ENCODE assay signal across 10 cellular contexts in the genomic region with DNA sequence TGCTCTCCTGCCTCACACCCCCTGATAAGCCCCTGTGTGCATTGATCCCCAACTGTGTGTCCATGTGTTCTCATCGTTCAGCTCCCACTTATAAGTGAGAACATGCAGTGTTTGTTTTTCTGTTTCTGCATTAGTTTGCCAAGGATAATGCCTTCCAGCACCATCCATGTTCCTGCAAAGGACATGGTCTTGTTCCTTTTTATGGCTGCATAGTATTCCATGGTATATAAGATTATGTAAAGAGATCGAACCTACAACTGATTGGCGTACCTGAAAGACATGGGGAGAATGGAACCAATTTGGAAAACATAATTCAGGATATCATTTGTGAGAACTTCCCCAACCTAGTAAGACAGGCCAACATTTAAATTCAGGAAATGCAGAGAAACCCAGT. TPM values are rescaled to one million over a fixed set of nuclear protein-coding genes. Genes with fewer than 3 reads are reported as not detected.
DNase-seq lines count a peak whose midpoint lies in the region; ATAC-seq and TF ChIP-seq lines count a peak whose summit lies in the region.
"Had no signal": no experiment of that assay in that cellular context is flagged by ENCODE, and none has a peak within 500 bp of the region (broad histone marks: within the 10 kb centered on the region; RNA-seq: fewer than 3 reads in every experiment).

No MANE protein-coding gene starts in this region.

- peak overlapping the region in 6 of 7 donors; percentile 24 to 85 (median 68) for H3K27ac Mint-ChIP-seq in CD4-positive, alpha-beta memory T cell

- H3K4me3 ChIP-seq in CD4-positive, alpha-beta memory T cell (ENCODE audit: low read length in 2 of 2): peak overlapping the region in 1 of 2 donors; percentile 46
- peak overlapping the region in 1 of 2 experiments; percentile 46; a peak in 2 of 4 replicates for H3K4me3 ChIP-seq in Panc1 (ENCODE audit: low read depth in 2 of 2, low read length in 2 of 2)
- H3K4me3 ChIP-seq in coronary artery: peak overlapping the region; percentile 50
- no peak overlapping the region for H3K4me3 ChIP-seq in sigmoid colon
- H3K4me3 ChIP-seq: mucosa of descending colon had no signal

- CTCF ChIA-PET in CD4-positive, alpha-beta memory T cell (lab: Charles Lee; ENCODE audit: partially characterized antibody): interaction anchor here (0.6 to 1.1 kb wide), 3 partner anchors 8 to 21 kb away, joined by 3 read pairs; no protein-coding TSS in a partner anchor
- CTCF ChIA-PET in Panc1 (lab: Charles Lee): no interaction called here

- in situ Hi-C loops in Panc1 (cut with HindIII; ENCODE audit: low pct_unique_long_range_greater_than_20kb, low sequenced_read_pairs): no loop called here

- BruUV-seq in Panc1 (replicated peaks; lab: Mats Ljungman, UMichigan): no TSS peak

- peaks cover 27% of the 10 kb centered on the region for H3K4me1 ChIP-seq in CD4-positive, alpha-beta memory T cell (ENCODE audit: insufficient read depth, low read length)
- H3K4me1 ChIP-seq in Panc1 (ENCODE audit: control insufficient read depth, insufficient read depth, low read length): peaks cover 45% of the 10 kb centered on the region
- H3K4me1 ChIP-seq in sigmoid colon: peaks cover 0 to 5% (median 4%) of the 10 kb centered on the region in 4 donors

- POLR2A ChIA-PET in CD4-positive, alpha-beta memory T cell (lab: Charles Lee; ENCODE audit: partially characterized antibody): no interaction called here
- POLR2A ChIA-PET in Panc1 (lab: Charles Lee): interaction anchor here (0.5 kb wide), 1 partner anchor 11 kb away, joined by 9 read pairs; no protein-coding TSS in a partner anchor

- peak overlapping the region in 7 of 8 donors; percentile 56 to 85 (median 74) for H3K4me3 Mint-ChIP-seq in CD4-positive, alpha-beta memory T cell

- H3K27me3 Mint-ChIP-seq in CD4-positive, alpha-beta memory T cell: peaks cover 0 to 3% of the 10 kb centered on the region in 2 donors

- no peak for TF ChIP-seq EP300 in sigmoid colon (IDR thresholded peaks at IDR 0.05)

- H3K4me1 Mint-ChIP-seq in CD4-positive, alpha-beta memory T cell: peaks cover 13 to 37% (median 25%) of the 10 kb centered on the region in 4 donors

- H3K36me3 Mint-ChIP-seq in CD4-positive, alpha-beta memory T cell: no peaks in the 10 kb centered on the region

- TF ChIP-seq CTCF in Panc1 (IDR thresholded peaks at IDR 0.05) (no peak), coronary artery (IDR thresholded peaks at IDR 0.05) (no peak), sigmoid colon (IDR thresholded peaks at IDR 0.05) (no peak)

- intact Hi-C loops in CD4-positive, alpha-beta memory T cell (cut with micrococcal nuclease): no loop called here
- intact Hi-C loops in Panc1 (cut with micrococcal nuclease; ENCODE audit: unreplicated experiment): no loop called here
- intact Hi-C loops in sigmoid colon (cut with DNase I): no loop called here

- no peaks in the 10 kb centered on the region for H3K27me3 ChIP-seq in CD4-positive, alpha-beta memory T cell (ENCODE audit: insufficient read depth, low read length)
- H3K27me3 ChIP-seq in Panc1 (ENCODE audit: control insufficient read depth, insufficient read depth, low read length) (no peaks in the 10 kb centered on the region), sigmoid colon (no peaks in the 10 kb centered on the region)

- TF ChIP-seq POLR2A in sigmoid colon (IDR thresholded peaks at IDR 0.05): no peak

- no peaks in the 10 kb centered on the region for H3K36me3 ChIP-seq in CD4-positive, alpha-beta memory T cell (ENCODE audit: insufficient read depth, low read length)
- no peaks in the 10 kb centered on the region for H3K36me3 ChIP-seq in Panc1 (ENCODE audit: control insufficient read depth, insufficient read depth, low read length)
- H3K36me3 ChIP-seq in sigmoid colon: no peaks in the 10 kb centered on the region

- no peak overlapping the region for H3K27ac ChIP-seq in CD4-positive, alpha-beta memory T cell (ENCODE audit: low read depth, low read length)
- H3K27ac ChIP-seq in Panc1 (ENCODE audit: low read length) (peak overlapping the region; percentile 81), coronary artery (peak overlapping the region in 1 of 2 donors; percentile 81), sigmoid colon (peak overlapping the region in 3 of 4 donors; percentile 43 to 63 (median 56))

- ATAC-seq in Panc1 (no peak), GM21423 (IDR thresholded peaks at IDR 0.05; ENCODE audit: unreplicated experiment) (no peak)

- DNase-seq in CD4-positive, alpha-beta memory T cell: no peak
- DNase-seq in Panc1 (ENCODE audit: low read depth, low spot score) (no peak), coronary artery (ENCODE audit: low spot score) (no peak), sigmoid colon (no peak), MV-4-11 (lab: John Stamatoyannopoulos, UW) (no peak), LoVo (ENCODE audit: low spot score) (no peak), cortex of kidney (lab: John Stamatoyannopoulos, UW) (no peak)
- DNase-seq: caudate nucleus had no signal

- H3K9me3 ChIP-seq in CD4-positive, alpha-beta memory T cell (ENCODE audit: control insufficient read depth in 1 of 2, low read length in 2 of 2): no peaks in the 10 kb centered on the region
- no peaks in the 10 kb centered on the region for H3K9me3 ChIP-seq in Panc1 (ENCODE audit: control insufficient read depth, insufficient read depth, low read depth, low read length)
- H3K9me3 ChIP-seq in sigmoid colon: no peaks in the 10 kb centered on the region
- H3K9me3 ChIP-seq: mucosa of descending colon had no signal

- peaks cover 0 to 5% (median 0%) of the 10 kb centered on the region in 8 donors for H3K9me3 Mint-ChIP-seq in CD4-positive, alpha-beta memory T cell

- 93 to 97% methylated on average over 3 of the region's 3 CpGs for whole genome bisulfite sequencing in sigmoid colon, 2 donors

RNA-seq across cellular contexts. Expression of gene ANKRD33B, which starts 32.4 kb away (rescaled TPM):
- 1 to 10 TPM; 2.0 to 2.3 TPM for total RNA-seq in CD4-positive, alpha-beta memory T cell
- under 1 TPM; 0.05 to 0.37 TPM for polyA plus RNA-seq in CD4-positive, alpha-beta memory T cell
- total RNA-seq in Panc1 (2021; ENCODE audit: unreplicated experiment) (19.1 TPM), sigmoid colon (1 to 10 TPM; 2.7 to 4.6 (median 3.6) TPM)
- 7.7 TPM for polyA plus RNA-seq in Panc1 (2012; ENCODE audit: insufficient read length)
- polyA plus RNA-seq in sigmoid colon: 1 to 10 TPM in 2 of 3 donors, under 1 TPM in 1; 0.23 to 2.1 (median 1.2) TPM
